9 cellular contexts compared by ENCODE assay signal in the genomic region with DNA sequence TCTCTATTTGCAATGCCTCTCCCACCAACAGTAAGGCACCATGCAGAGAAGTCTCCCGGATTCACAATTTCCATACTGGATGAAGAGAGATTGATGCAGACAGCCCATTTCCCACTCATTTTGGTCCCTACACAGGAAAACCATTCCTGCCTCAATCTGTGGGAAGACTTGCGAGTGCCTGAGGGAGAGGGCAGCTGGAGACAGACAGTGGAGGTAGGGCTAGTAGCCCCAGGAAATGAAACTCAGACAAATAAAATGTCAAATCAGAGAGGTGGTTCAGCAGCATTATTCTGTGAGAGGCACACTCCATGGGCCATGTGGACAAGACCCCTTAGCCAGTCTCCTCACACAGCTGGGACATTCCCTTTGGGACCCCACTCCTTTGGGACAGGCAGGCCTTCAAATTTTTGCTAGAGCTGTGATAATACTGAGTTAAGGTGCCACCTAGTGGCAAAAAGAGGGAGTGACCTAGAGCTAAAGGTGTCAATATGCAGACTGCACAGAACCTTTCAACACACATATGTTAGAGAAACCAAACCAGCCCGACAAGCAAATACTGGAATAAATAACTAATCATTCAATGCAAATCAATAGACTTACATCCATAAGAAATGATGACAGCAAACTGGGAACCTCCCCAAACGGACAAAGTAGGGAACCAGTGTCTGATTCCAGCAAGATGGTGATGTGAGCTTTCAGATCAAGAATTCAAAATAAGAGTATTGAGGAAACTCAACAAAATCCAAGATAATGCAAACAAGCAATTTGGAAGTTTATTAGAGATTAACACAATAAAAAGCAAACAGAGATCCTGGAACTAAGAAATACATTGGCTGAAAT.
DNase-seq lines count a peak whose midpoint lies in the region; ATAC-seq, FAIRE-seq and TF ChIP-seq lines count a peak whose summit lies in the region.
"Had no signal": no experiment of that assay in that cellular context is flagged by ENCODE, and none has a peak within 500 bp of the region (broad histone marks: within the 10 kb centered on the region; RNA-seq: fewer than 3 reads in every experiment).

No MANE protein-coding gene starts in this region.

- H3K4me3 ChIP-seq in RWPE2 (ENCODE audit: severe bottlenecking) = no peak overlapping the region
- H3K4me3 ChIP-seq: adrenal gland had no signal

- H3K27ac ChIP-seq in RWPE2 (ENCODE audit: poor library complexity, severe bottlenecking) = no peak overlapping the region
- H3K27ac ChIP-seq: adrenal gland had no signal

- DNase-seq in NCI-H2196 (lab: John Stamatoyannopoulos, UW; ENCODE audit: unreplicated experiment) = peak; percentile 1
- no peak for DNase-seq in NCI-H2196 treated with DMSO at 0.1 percent for 48 hours (lab: John Stamatoyannopoulos, UW; ENCODE audit: unreplicated experiment)
- no peak for DNase-seq in RWPE2 (ENCODE audit: low spot score)
- peak; percentile 47 for DNase-seq in glomerular visceral epithelial cell (ENCODE audit: extremely low spot score)
- DNase-seq in urothelium cell line (ENCODE audit: low spot score) = peak; percentile 27
- DNase-seq in T-helper 9 cell = no peak

- H3K9me3 ChIP-seq in RWPE2 (ENCODE audit: severe bottlenecking) = no peaks in the 10 kb centered on the region

- H3K27me3 ChIP-seq in RWPE2 (ENCODE audit: insufficient read depth, poor library complexity, severe bottlenecking) = no peaks in the 10 kb centered on the region
- H3K27me3 ChIP-seq: adrenal gland had no signal

- no peaks in the 10 kb centered on the region for H3K4me1 ChIP-seq in RWPE2 (ENCODE audit: insufficient read depth, poor library complexity, severe bottlenecking)
- H3K4me1 ChIP-seq: adrenal gland had no signal

- FAIRE-seq in urothelium cell line (lab: Jason Lieb, UNC) = no peak

- peak; percentile 84 for TF ChIP-seq CTCF in RWPE2 (IDR thresholded peaks at IDR 0.05; ENCODE audit: poor library complexity, severe bottlenecking)

- no peaks in the 10 kb centered on the region for H3K36me3 ChIP-seq in RWPE2 (ENCODE audit: low read depth)
- H3K36me3 ChIP-seq: adrenal gland had no signal

- ATAC-seq in GM18868 (IDR thresholded peaks at IDR 0.05; ENCODE audit: unreplicated experiment) = peak; percentile 98
- ATAC-seq in HG03066 (IDR thresholded peaks at IDR 0.05; ENCODE audit: low read depth, unreplicated experiment) = peak; percentile 93
- ATAC-seq in RWPE2 (ENCODE audit: low read depth) = 0 out of 3 replicates have a peak, but pooled peaks have one; percentile 36

Comparison
In these comparisons a context has a peak if more than half of its experiments do, and no peak if none do; other contexts are left out.
1. DNase-seq: peak in NCI-H2196 (single experiment), glomerular visceral epithelial cell (single experiment) and urothelium cell line (single experiment); none in NCI-H2196 treated with DMSO at 0.1 percent for 48 hours (single experiment), RWPE2 (single experiment) and T-helper 9 cell (single experiment).
2. ATAC-seq: peak in every context shown above with its lines; median percentile 98 in GM18868; 93 in HG03066; 36 in RWPE2.